8 cellular contexts compared by ENCODE assay signal in genomic region chr7:101217388-101218235, GRCh38. TPM values are rescaled to one million over a fixed set of nuclear protein-coding genes. Genes with fewer than 3 reads are reported as not detected.
A peak's percentile ranks its signal among the peaks of the same experiment; 100 is the strongest.
DNase-seq lines count a peak whose midpoint lies in the region; ATAC-seq lines count a peak whose summit lies in the region.

Gene PLOD3, minus strand, starts transcription at chr7:101217581. Its CDS starts 307 bp downstream, at chr7:101217274.
Gene ZNHIT1, plus strand, starts transcription at chr7:101218165. Its CDS starts 31 bp downstream, at chr7:101218196.

- peak; percentile 56 for ATAC-seq in GM21360 (IDR thresholded peaks at IDR 0.05; ENCODE audit: unreplicated experiment)
- peak; percentile 85 for ATAC-seq in effector memory CD8-positive, alpha-beta T cell (replicated peaks)

- no peaks in the 10 kb centered on the region for H3K9me3 Mint-ChIP-seq in effector memory CD8-positive, alpha-beta T cell

- peak within 1 kb of the TSS; percentile 95 for H3K4me3 Mint-ChIP-seq in effector memory CD8-positive, alpha-beta T cell

- no peaks in the 10 kb centered on the region for H3K27me3 Mint-ChIP-seq in effector memory CD8-positive, alpha-beta T cell

- peak within 1 kb of the TSS; percentile 98 for H3K27ac Mint-ChIP-seq in effector memory CD8-positive, alpha-beta T cell

- H3K4me1 Mint-ChIP-seq in effector memory CD8-positive, alpha-beta T cell (ENCODE audit: low read depth in 2 of 2), result peaks cover 44 to 46% of the 10 kb centered on the region in 2 donors

- DNase-seq in COLO668 (lab: John Stamatoyannopoulos, UW; ENCODE audit: unreplicated experiment), result peak; percentile 97
- peak; percentile 94 for DNase-seq in HT1080 (ENCODE audit: low read depth)
- peak; percentile 99 for DNase-seq in NOMO-1 treated with DMSO at 0.1 percent for 48 hours (lab: John Stamatoyannopoulos, UW; ENCODE audit: unreplicated experiment)
- DNase-seq in activated CD8-positive, alpha-beta memory T cell treated with anti-CD3 and anti-CD28 coated beads for 4 hours (ENCODE audit: low read depth in 2 of 2), result peak; percentile 94 to 95
- DNase-seq in effector memory CD8-positive, alpha-beta T cell, result peak; percentile 93 to 96 (median 94)
- DNase-seq in medulla oblongata (ENCODE audit: extremely low spot score), result peak; percentile 100
- DNase-seq in stimulated activated CD8-positive, alpha-beta memory T cell treated with anti-CD3 and anti-CD28 coated beads, Interleukin-12 subunit alpha, Interleukin-12 subunit beta, amount 100 ng/mL, for 1 hour (ENCODE audit: low read depth), result peak; percentile 98

- H3K36me3 Mint-ChIP-seq in effector memory CD8-positive, alpha-beta T cell (ENCODE audit: insufficient read depth), result peaks cover 43% of the 10 kb centered on the region

RNA-seq across cellular contexts. Expression of gene PLOD3, which starts in this region (rescaled TPM):
- total RNA-seq in HT1080 (2014; rRNA removed; shearing (Covaris generic)), result 90.0 and 102 TPM in 2 replicates
- polyA plus RNA-seq in HT1080 (2015; cell fraction: cytosol; rRNA removed), result 117 and 118 TPM in 2 replicates
- 348 and 406 TPM in 2 replicates for polyA plus RNA-seq in HT1080 (2015; cell fraction: nucleus; rRNA removed)

RNA-seq across cellular contexts. Expression of gene ZNHIT1, which starts in this region (rescaled TPM):
- total RNA-seq in HT1080 (2014; rRNA removed; shearing (Covaris generic)), result 148 and 157 TPM in 2 replicates
- 63.8 and 73.4 TPM in 2 replicates for polyA plus RNA-seq in HT1080 (2015; cell fraction: cytosol; rRNA removed)
- polyA plus RNA-seq in HT1080 (2015; cell fraction: nucleus; rRNA removed), result 56.3 and 61.0 TPM in 2 replicates

Comparison
In these comparisons a context has a peak if more than half of its experiments do, and no peak if none do; other contexts are left out.
1. Peak in every context shown above with its lines: DNase-seq and ATAC-seq.